1 cellular context compared by ENCODE assay signal in genomic region chr6:154757352-154758095, GRCh38.
TF ChIP-seq lines count a peak whose summit lies in the region.

No MANE protein-coding gene starts in this region.

TF ChIP-seq in GM12878, 131 proteins besides CTCF, POLR2A, EP300 and RAD21:
- TF ChIP-seq DPF2 (IDR thresholded peaks at IDR 0.05) (no peak), ZNF24 (IDR thresholded peaks at IDR 0.05) (no peak), RBBP5 (conservative IDR thresholded peaks at IDR 0.05) (no peak), SMARCA5 (IDR thresholded peaks at IDR 0.05) (no peak), CREM (IDR thresholded peaks at IDR 0.05; ENCODE audit: low read depth) (no peak), NR2C1 (IDR thresholded peaks at IDR 0.05) (no peak), NKRF (conservative IDR thresholded peaks at IDR 0.05) (no peak), SMC3 (IDR thresholded peaks at IDR 0.05; ENCODE audit: borderline replicate concordance, low read length) (no peak), ZSCAN29 (IDR thresholded peaks at IDR 0.05) (no peak), SUZ12 (IDR thresholded peaks at IDR 0.05; ENCODE audit: unreplicated experiment) (no peak), RAD51 (IDR thresholded peaks at IDR 0.05) (no peak), NBN (IDR thresholded peaks at IDR 0.05) (no peak), ESRRA (IDR thresholded peaks at IDR 0.05; ENCODE audit: low read length) (no peak), JUNB (IDR thresholded peaks at IDR 0.05) (no peak), IRF5 (IDR thresholded peaks at IDR 0.05; ENCODE audit: borderline replicate concordance) (no peak), ELK1 (IDR thresholded peaks at IDR 0.05; ENCODE audit: low read depth, low read length) (no peak), E2F4 (IDR thresholded peaks at IDR 0.05; ENCODE audit: low read depth, low read length) (no peak), EZH2 (IDR thresholded peaks at IDR 0.05; ENCODE audit: borderline replicate concordance, control insufficient read depth, low read depth, low read length) (no peak), POLR2AphosphoS2 (IDR thresholded peaks at IDR 0.05; ENCODE audit: low read depth, low read length) (no peak), TCF12 (IDR thresholded peaks at IDR 0.05; ENCODE audit: low read depth, low read length) (no peak)
